In the genomic region with DNA sequence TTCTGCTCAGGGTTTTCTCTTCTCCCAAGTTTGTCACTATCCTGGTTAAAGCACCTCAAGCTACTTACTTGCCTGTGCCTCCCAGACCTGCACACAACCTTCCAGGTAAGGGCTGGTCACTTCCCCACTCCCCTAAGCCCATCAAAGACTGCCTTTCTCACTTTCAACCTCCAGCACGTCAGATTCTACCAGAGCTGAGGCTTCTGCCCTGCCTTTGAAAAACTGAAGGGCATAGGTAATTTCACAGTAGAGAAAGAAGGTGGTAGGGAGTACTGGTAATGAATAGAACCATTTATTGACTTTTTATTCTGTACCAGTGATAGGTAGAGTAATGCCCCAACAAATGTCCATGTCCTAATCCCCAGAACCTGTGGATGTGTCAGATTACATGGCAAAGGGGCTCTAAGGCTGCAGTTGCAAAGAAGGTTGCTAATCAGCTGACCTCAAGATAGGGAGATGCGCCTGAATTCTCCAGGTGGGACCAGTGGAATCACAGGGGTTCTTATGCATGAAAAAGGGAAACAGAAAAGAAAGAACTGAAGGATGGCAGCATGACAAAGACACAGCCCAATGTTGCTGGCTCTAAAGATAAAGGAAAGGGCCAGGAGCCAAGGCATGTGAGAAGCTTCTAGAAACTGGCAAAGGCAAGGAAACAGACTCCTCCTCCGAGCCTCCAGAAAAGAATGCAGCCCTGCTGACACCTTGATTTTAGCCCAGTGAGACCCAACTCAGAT, we compare ENCODE assay signal across 20 cellular contexts.
DNase-seq lines count a peak whose midpoint lies in the region; ATAC-seq and TF ChIP-seq lines count a peak whose summit lies in the region.
"Had no signal": no experiment of that assay in that cellular context is flagged by ENCODE, and none has a peak within 500 bp of the region (broad histone marks: within the 10 kb centered on the region; RNA-seq: fewer than 3 reads in every experiment).

No MANE protein-coding gene starts in this region.

- H3K9ac ChIP-seq in BLaER1 treated with 17β-estradiol and CSF1 and Interleukin-3, amounts not matched to agents 10 nM and 100 nM, result no peak overlapping the region

- peaks cover 68% of the 10 kb centered on the region for H3K4me1 Mint-ChIP-seq in CD8-positive, alpha-beta T cell (ENCODE audit: low read depth)
- H3K4me1 Mint-ChIP-seq in activated naive CD8-positive, alpha-beta T cell treated with anti-CD3 and anti-CD28 coated beads for 36 hours, result peaks cover 27% of the 10 kb centered on the region
- peaks cover 29 to 34% of the 10 kb centered on the region in 2 donors for H3K4me1 Mint-ChIP-seq in immature natural killer cell
- H3K4me1 Mint-ChIP-seq: brain had no signal

- no peaks in the 10 kb centered on the region for H3K27me3 Mint-ChIP-seq in CD8-positive, alpha-beta T cell (ENCODE audit: low read depth)
- H3K27me3 Mint-ChIP-seq in activated naive CD8-positive, alpha-beta T cell treated with anti-CD3 and anti-CD28 coated beads for 36 hours, result no peaks in the 10 kb centered on the region
- H3K27me3 Mint-ChIP-seq in immature natural killer cell (ENCODE audit: low read depth in 3 of 3), result peaks cover under 1 to 10% (median 4%) of the 10 kb centered on the region in 3 donors

- H3K4me1 ChIP-seq in BLaER1 treated with 17β-estradiol and CSF1 and Interleukin-3, amounts not matched to agents 10 nM and 100 nM, result peaks cover 7 to 18% (median 9%) of the 10 kb centered on the region in 10 experiments; a peak in 16 of 20 replicates
- H3K4me1 ChIP-seq in CD8-positive, alpha-beta T cell (ENCODE audit: insufficient read depth, low read length), result peaks cover 30% of the 10 kb centered on the region

- H3K9me3 ChIP-seq in BLaER1 treated with 17β-estradiol and CSF1 and Interleukin-3, amounts not matched to agents 10 nM and 100 nM (replicated peaks in 1 of 11), result peaks cover 0 to 5% (median 0%) of the 10 kb centered on the region in 11 experiments; a peak in 2 of 22 replicates
- no peaks in the 10 kb centered on the region for H3K9me3 ChIP-seq in CD8-positive, alpha-beta T cell (ENCODE audit: low read length)

- peak overlapping the region; percentile 12 for H3K4me3 Mint-ChIP-seq in CD8-positive, alpha-beta T cell
- no peak overlapping the region for H3K4me3 Mint-ChIP-seq in activated naive CD8-positive, alpha-beta T cell treated with anti-CD3 and anti-CD28 coated beads for 36 hours
- peak overlapping the region; percentile 0 to 62 (median 43) for H3K4me3 Mint-ChIP-seq in immature natural killer cell
- H3K4me3 Mint-ChIP-seq: brain had no signal

- no peak for TF ChIP-seq CTCF in CD8-positive, alpha-beta T cell (IDR thresholded peaks at IDR 0.05)

- no peak for DNase-seq in CD8-positive, alpha-beta T cell
- no peak for DNase-seq in activated naive CD8-positive, alpha-beta T cell treated with anti-CD3 and anti-CD28 coated beads for 36 hours
- no peak for DNase-seq in immature natural killer cell
- no peak for DNase-seq in effector CD4-positive, alpha-beta T cell
- DNase-seq: dermis blood vessel endothelial cell, DMS153, head of caudate nucleus, midbrain, NCI-H1417 treated with DMSO at 0.1 percent for 48 hours, NCI-H2171, NCI-H82, nucleus accumbens, right cardiac atrium had no signal

- no peak for ATAC-seq in CD8-positive, alpha-beta T cell
- ATAC-seq in activated CD4-positive, CD25-positive, alpha-beta regulatory T cell treated with anti-CD3 and anti-CD28 coated beads, Interleukin-2, amount 50 U/mL, for 24 hours, result no peak
- ATAC-seq in HG03469 (IDR thresholded peaks at IDR 0.05; ENCODE audit: unreplicated experiment), result no peak
- ATAC-seq: esophagus mucosa, Panc1 had no signal

- H4K20me1 ChIP-seq in BLaER1 treated with 17β-estradiol and CSF1 and Interleukin-3, amounts not matched to agents 10 nM and 100 nM, result no peaks in the 10 kb centered on the region

- POLR2A ChIA-PET in CD8-positive, alpha-beta T cell (lab: Charles Lee), result interaction anchor here (0.5 to 1.4 kb wide), 6 partner anchors 10 to 165 kb away, joined by 3 to 5 read pairs (median 4); no protein-coding TSS in a partner anchor

- peak overlapping the region in 7 of 11 experiments; percentile 7 to 62 (median 23); a peak in 8 of 22 replicates for H3K4me2 ChIP-seq in BLaER1 treated with 17β-estradiol and CSF1 and Interleukin-3, amounts not matched to agents 10 nM and 100 nM

- intact Hi-C loops in CD8-positive, alpha-beta T cell (cut with DNase I, micrococcal nuclease), result loop anchor here in 1 of 2 experiments (2.0 kb wide), 1 partner anchor 14 kb away; no protein-coding TSS in a partner anchor

- no peaks in the 10 kb centered on the region for H3K27me3 ChIP-seq in BLaER1 treated with 17β-estradiol and CSF1 and Interleukin-3, amounts not matched to agents 10 nM and 100 nM
- H3K27me3 ChIP-seq in CD8-positive, alpha-beta T cell (ENCODE audit: insufficient read depth, low read length), result no peaks in the 10 kb centered on the region

- H3K9me3 Mint-ChIP-seq in CD8-positive, alpha-beta T cell, result peaks cover 3% of the 10 kb centered on the region
- peaks cover 4% of the 10 kb centered on the region for H3K9me3 Mint-ChIP-seq in activated naive CD8-positive, alpha-beta T cell treated with anti-CD3 and anti-CD28 coated beads for 36 hours
- no peaks in the 10 kb centered on the region for H3K9me3 Mint-ChIP-seq in immature natural killer cell

- H3K27ac Mint-ChIP-seq in CD8-positive, alpha-beta T cell, result peak overlapping the region; percentile 91
- peak overlapping the region; percentile 22 for H3K27ac Mint-ChIP-seq in activated naive CD8-positive, alpha-beta T cell treated with anti-CD3 and anti-CD28 coated beads for 36 hours
- H3K27ac Mint-ChIP-seq in immature natural killer cell, result peak overlapping the region; percentile 62 to 91 (median 83)

- CTCF ChIA-PET in CD8-positive, alpha-beta T cell (lab: Charles Lee), result interaction anchor here (0.6 to 2.9 kb wide), 5 partner anchors 11 to 62 kb away, joined by 3 to 23 read pairs (median 5); no protein-coding TSS in a partner anchor

- H3K4me3 ChIP-seq in BLaER1 treated with 17β-estradiol and CSF1 and Interleukin-3, amounts not matched to agents 10 nM and 100 nM, result no peak overlapping the region
- no peak overlapping the region for H3K4me3 ChIP-seq in CD8-positive, alpha-beta T cell (ENCODE audit: low read depth, low read length)
- H3K4me3 ChIP-seq: SK-N-MC had no signal

- H3K27ac ChIP-seq in BLaER1 treated with 17β-estradiol and CSF1 and Interleukin-3, amounts not matched to agents 10 nM and 100 nM, result no peak overlapping the region
- peak overlapping the region; percentile 42 for H3K27ac ChIP-seq in CD8-positive, alpha-beta T cell (ENCODE audit: low read depth, low read length)
- H3K27ac ChIP-seq: SK-N-MC had no signal

- no peaks in the 10 kb centered on the region for H3K36me3 Mint-ChIP-seq in CD8-positive, alpha-beta T cell
- no peaks in the 10 kb centered on the region for H3K36me3 Mint-ChIP-seq in activated naive CD8-positive, alpha-beta T cell treated with anti-CD3 and anti-CD28 coated beads for 36 hours
- H3K36me3 Mint-ChIP-seq in immature natural killer cell, result peaks cover 0 to 2% (median 0%) of the 10 kb centered on the region in 3 donors

- H3K36me3 ChIP-seq in BLaER1 treated with 17β-estradiol and CSF1 and Interleukin-3, amounts not matched to agents 10 nM and 100 nM, result no peaks in the 10 kb centered on the region
- no peaks in the 10 kb centered on the region for H3K36me3 ChIP-seq in CD8-positive, alpha-beta T cell (ENCODE audit: insufficient read depth, low read length)

Comparison
In these comparisons a context has a peak if more than half of its experiments do, and no peak if none do; other contexts are left out.
1. H3K27ac Mint-ChIP-seq: peak in every context shown above with its lines; median percentile 91 in CD8-positive, alpha-beta T cell; 83 in immature natural killer cell; 22 in activated naive CD8-positive, alpha-beta T cell treated with anti-CD3 and anti-CD28 coated beads for 36 hours.